Comparison of ENCODE assay signal across 17 cellular contexts in genomic region chr4:74400395-74400794, GRCh38. TPM values are rescaled to one million over a fixed set of nuclear protein-coding genes. Genes with fewer than 3 reads are reported as not detected.
DNase-seq lines count a peak whose midpoint lies in the region; ATAC-seq and TF ChIP-seq lines count a peak whose summit lies in the region.
"Had no signal": no experiment of that assay in that cellular context is flagged by ENCODE, and none has a peak within 500 bp of the region (broad histone marks: within the 10 kb centered on the region; RNA-seq: fewer than 3 reads in every experiment).

No MANE protein-coding gene starts in this region.

- peaks cover 9 to 32% of the 10 kb centered on the region in 2 experiments for H3K4me1 ChIP-seq in HCT116 (ENCODE audit: control insufficient read depth in 1 of 2, insufficient read depth in 2 of 2, low read length in 2 of 2)
- peaks cover 4% of the 10 kb centered on the region for H3K4me1 ChIP-seq in osteoblast (ENCODE audit: insufficient read depth, low read length)
- H3K4me1 ChIP-seq: HAP-1 had no signal

- H3K27me3 ChIP-seq in HCT116 (ENCODE audit: insufficient read depth, low read length) (no peaks in the 10 kb centered on the region), osteoblast (ENCODE audit: insufficient read depth, low read length) (no peaks in the 10 kb centered on the region)
- H3K27me3 ChIP-seq: SJSA1 had no signal

- H4K20me1 ChIP-seq in HCT116 (ENCODE audit: insufficient read depth) (no peaks in the 10 kb centered on the region), osteoblast (ENCODE audit: insufficient read depth, low read length) (no peaks in the 10 kb centered on the region)

- H3K4me2 ChIP-seq in HCT116 (ENCODE audit: low read length) (peak overlapping the region; percentile 41; the same call in 1 of the 2 replicates), osteoblast (ENCODE audit: insufficient read depth, low read length) (no peak overlapping the region)

- H3K79me2 ChIP-seq in HCT116 (ENCODE audit: insufficient read depth, low read length) (no peaks in the 10 kb centered on the region), osteoblast (ENCODE audit: insufficient read depth, low read length) (no peaks in the 10 kb centered on the region)

- H3K27ac ChIP-seq in HCT116 (ENCODE audit: low read depth, low read length) (0 out of 2 replicates have a peak overlapping the region, but pooled peaks have one; percentile 12), osteoblast (ENCODE audit: low read depth, low read length) (no peak overlapping the region)
- H3K27ac ChIP-seq: RWPE1, SJSA1 had no signal

- POLR2A ChIA-PET in HCT116 (lab: Charles Lee): interaction anchor here (1.1 to 1.4 kb wide), 2 partner anchors 42 to 44 kb away, joined by 3 to 5 read pairs; partner anchors contain the start of gene AREG

- BruUV-seq in HCT116 (replicated peaks; lab: Mats Ljungman, UMichigan): no TSS peak

- H3K9ac ChIP-seq in HCT116 (ENCODE audit: low read length): no peak overlapping the region

- DNase-seq in ELF-1 (ENCODE audit: low read depth, low spot score) (peak; percentile 3), HCT116 (ENCODE audit: low read depth, low spot score) (no peak), SK-MEL-5 (ENCODE audit: low read depth, low spot score) (peak; percentile 34), osteoblast (ENCODE audit: insufficient read length, low spot score, missing footprints) (no peak), superior temporal gyrus (ENCODE audit: extremely low spot score) (no peak)
- DNase-seq: ACHN, C1 segment of cervical spinal cord, DMS79 treated with DMSO at 0.1 percent for 48 hours, NCI-H187, NCI-H226, NCI-H526 had no signal

- RAD21 ChIA-PET in HCT116 (lab: Charles Lee; ENCODE audit: low non-redundant PET in 1 of 2, low total read pairs in 2 of 2, uncharacterized antibody in 2 of 2, unreplicated experiment in 2 of 2): no interaction called here

- H3K9me3 ChIP-seq in HCT116 (ENCODE audit: control insufficient read depth in 1 of 2, insufficient read depth in 1 of 2, low read depth in 1 of 2, low read length in 2 of 2) (no peaks in the 10 kb centered on the region), osteoblast (ENCODE audit: low read depth, low read length) (no peaks in the 10 kb centered on the region)
- H3K9me3 ChIP-seq: HAP-1, SJSA1 had no signal

- CTCF ChIA-PET in HCT116 (lab: Charles Lee): no interaction called here

- TF ChIP-seq POLR2A in HCT116 (IDR thresholded peaks at IDR 0.05; ENCODE audit: borderline replicate concordance, extremely low read depth, insufficient read depth, insufficient read length): no peak

- in situ Hi-C loops in SK-MEL-5 (cut with HindIII; ENCODE audit: low pct_unique_long_range_greater_than_20kb, low sequenced_read_pairs): no loop called here

- ATAC-seq in HCT116: peak; percentile 83
- ATAC-seq in HG02571 (IDR thresholded peaks at IDR 0.05; ENCODE audit: unreplicated experiment): no peak
- ATAC-seq in GM21515 (IDR thresholded peaks at IDR 0.05; ENCODE audit: unreplicated experiment): no peak

- H3K4me3 ChIP-seq in HCT116 (replicated peaks in 1 of 2; ENCODE audit: low read depth in 1 of 2, low read length in 2 of 2) (no peak overlapping the region), osteoblast (ENCODE audit: insufficient read depth, low read length) (no peak overlapping the region)
- H3K4me3 ChIP-seq: HAP-1, SJSA1 had no signal

- H2AFZ ChIP-seq in HCT116 (ENCODE audit: low read depth, low read length, poor library complexity, severe bottlenecking) (peak overlapping the region; percentile 76), osteoblast (ENCODE audit: low read length) (peak overlapping the region; percentile 3)

- intact Hi-C loops in HCT116 (cut with micrococcal nuclease): no loop called here

- H3K9me2 ChIP-seq in HCT116 (ENCODE audit: insufficient read depth): no peaks in the 10 kb centered on the region; the same call in 1 of the 2 replicates

- H3K36me3 ChIP-seq in HCT116 (ENCODE audit: control insufficient read depth in 1 of 2, insufficient read depth in 2 of 2, low read length in 2 of 2) (no peaks in the 10 kb centered on the region), osteoblast (ENCODE audit: insufficient read depth, low read length) (no peaks in the 10 kb centered on the region)
- H3K36me3 ChIP-seq: HAP-1, SJSA1 had no signal

- TF ChIP-seq CTCF in HCT116 (IDR thresholded peaks at IDR 0.05 in 2 of 3, conservative IDR thresholded peaks at IDR 0.05 in 1 of 3; ENCODE audit: borderline replicate concordance in 1 of 3, insufficient read depth in 1 of 3, low read depth in 2 of 3, low read length in 2 of 3): no peak
- TF ChIP-seq CTCF in osteoblast (IDR thresholded peaks at IDR 0.05; ENCODE audit: extremely low read depth, low read depth, low read length): no peak

- TF ChIP-seq RAD21 in HCT116 (IDR thresholded peaks at IDR 0.05; ENCODE audit: low read depth): no peak

TF ChIP-seq in HCT116, 20 proteins besides CTCF, POLR2A, EP300 and RAD21:
- TF ChIP-seq ELF1 (IDR thresholded peaks at IDR 0.05; ENCODE audit: borderline replicate concordance, low read depth): no peak
- TF ChIP-seq REST (IDR thresholded peaks at IDR 0.05; ENCODE audit: low read depth): no peak
- no peak for TF ChIP-seq EGR1 (IDR thresholded peaks at IDR 0.05; ENCODE audit: low read depth)
- 0 out of 2 replicates have a peak, but pooled peaks have one; percentile 21 for TF ChIP-seq CBX3 (IDR thresholded peaks at IDR 0.05; ENCODE audit: low read depth)
- peak; percentile 44; the same call in 1 of the 2 replicates for TF ChIP-seq MAX (IDR thresholded peaks at IDR 0.05)
- TF ChIP-seq EZH2phosphoT487 (IDR thresholded peaks at IDR 0.05; ENCODE audit: borderline replicate concordance): no peak
- TF ChIP-seq FOSL1 (IDR thresholded peaks at IDR 0.05; ENCODE audit: low read depth): no peak
- TF ChIP-seq POLR2AphosphoS5 (IDR thresholded peaks at IDR 0.05; ENCODE audit: low read depth, low read length): no peak
- TF ChIP-seq ZFX (IDR thresholded peaks at IDR 0.05): no peak
- no peak for TF ChIP-seq ZBTB33 (IDR thresholded peaks at IDR 0.05; ENCODE audit: extremely low read depth, insufficient replicate concordance, low read length)
- no peak for TF ChIP-seq EZH2 (IDR thresholded peaks at IDR 0.05)
- TF ChIP-seq YY1 (IDR thresholded peaks at IDR 0.05; ENCODE audit: extremely low read depth, insufficient replicate concordance, low read depth, low read length): no peak
- TF ChIP-seq CEBPB (IDR thresholded peaks at IDR 0.05; ENCODE audit: low read depth): no peak
- TF ChIP-seq JUND (IDR thresholded peaks at IDR 0.05): no peak
- TF ChIP-seq TCF7L2 (IDR thresholded peaks at IDR 0.05; ENCODE audit: borderline replicate concordance, extremely low read depth, insufficient read depth, insufficient read length): no peak

RNA-seq across cellular contexts. Expression of gene EREG, which starts 35.5 kb away (rescaled TPM):
- total RNA-seq in HCT116 (2021; ENCODE audit: unreplicated experiment) (498 TPM), osteoblast (0.29 and 1.1 TPM in 2 replicates)
- polyA plus RNA-seq in HCT116 (2012): 167 and 184 TPM in 2 replicates
- total RNA-seq in SK-MEL-5 (2014; rRNA removed; shearing (Covaris generic)): not detected in 2 replicates
- not detected in 2 replicates for polyA plus RNA-seq in SK-MEL-5 (2015; cell fraction: cytosol; rRNA removed)
- polyA plus RNA-seq in SK-MEL-5 (2015; cell fraction: nucleus; rRNA removed): not detected in 2 replicates
- total RNA-seq: G401, SJSA1 had no signal

RNA-seq across cellular contexts. Expression of gene AREG, which starts 44.5 kb away (rescaled TPM):
- total RNA-seq in HCT116 (2021; ENCODE audit: unreplicated experiment) (739 TPM), osteoblast (under 0.01 and 0.36 TPM in 2 replicates)
- polyA plus RNA-seq in HCT116 (2012): 858 and 927 TPM in 2 replicates
- total RNA-seq in SK-MEL-5 (2014; rRNA removed; shearing (Covaris generic)): 1.2 TPM in 1 of 2 replicates, not detected in the other
- polyA plus RNA-seq in SK-MEL-5 (2015; cell fraction: cytosol; rRNA removed): 0.48 TPM in 1 of 2 replicates, not detected in the other
- not detected in 2 replicates for polyA plus RNA-seq in SK-MEL-5 (2015; cell fraction: nucleus; rRNA removed)
- total RNA-seq: G401 had no signal

Comparison
In these comparisons a context has a peak if more than half of its experiments do, and no peak if none do; other contexts are left out.
1. DNase-seq: peak in ELF-1 (single experiment) and SK-MEL-5 (single experiment); none in HCT116 (single experiment), osteoblast (single experiment) and superior temporal gyrus (single experiment).
2. RNA of gene EREG, which starts 35.5 kb away (total RNA-seq): 498 TPM in HCT116 (single experiment); 0.29 to 1.1 TPM in osteoblast and not detected in SK-MEL-5; every median in the first group is over 100 times any median in the second.
3. RNA of gene AREG, which starts 44.5 kb away (total RNA-seq): 739 TPM in HCT116 (single experiment); under 0.01 to 0.36 TPM in osteoblast and 1.2 TPM in SK-MEL-5; every median in the first group is over 100 times any median in the second.